19 cellular contexts compared by ENCODE assay signal in genomic region chr7:117661312-117661711, GRCh38.
DNase-seq lines count a peak whose midpoint lies in the region; ATAC-seq, FAIRE-seq and TF ChIP-seq lines count a peak whose summit lies in the region.
"Had no signal": no experiment of that assay in that cellular context is flagged by ENCODE, and none has a peak within 500 bp of the region (broad histone marks: within the 10 kb centered on the region; RNA-seq: fewer than 3 reads in every experiment).

No MANE protein-coding gene starts in this region.

- H3K27ac Mint-ChIP-seq in activated CD4-positive, alpha-beta memory T cell treated with anti-CD3 and anti-CD28 coated beads, Interleukin-2, amount 10 ng/mL, durations not matched to agents 7 days and 5 days, result no peak overlapping the region
- H3K27ac Mint-ChIP-seq: CD8-positive, alpha-beta T cell; H9 had no signal

- no peaks in the 10 kb centered on the region for H3K4me1 Mint-ChIP-seq in activated CD4-positive, alpha-beta memory T cell treated with anti-CD3 and anti-CD28 coated beads, Interleukin-2, amount 10 ng/mL, durations not matched to agents 7 days and 5 days
- H3K4me1 Mint-ChIP-seq: H9 had no signal

- ATAC-seq in GM12878 (peak; percentile 45; the same call in 2 of the 3 replicates), left colon (peak; percentile 74), HG03108 (IDR thresholded peaks at IDR 0.05; ENCODE audit: unreplicated experiment) (no peak)
- ATAC-seq: CD8-positive, alpha-beta T cell; K562 had no signal

- H3K4me3 Mint-ChIP-seq in activated CD4-positive, alpha-beta memory T cell treated with anti-CD3 and anti-CD28 coated beads, Interleukin-2, amount 10 ng/mL, durations not matched to agents 7 days and 5 days, result no peak overlapping the region
- H3K4me3 Mint-ChIP-seq: CD8-positive, alpha-beta T cell; H9 had no signal

- FAIRE-seq in GM12878 (lab: Jason Lieb, UNC) (no peak), small intestine (lab: Jason Lieb, UNC) (no peak)
- FAIRE-seq: D721Med, GM12891, GM19239, H1, K562 had no signal

- no peak for TF ChIP-seq CTCF in GM12878 (IDR thresholded peaks at IDR 0.05 in 2 of 3, conservative IDR thresholded peaks at IDR 0.05 in 1 of 3; ENCODE audit: control insufficient read depth in 2 of 3, extremely low read depth in 1 of 3, insufficient read depth in 1 of 3, low read depth in 3 of 3, low read length in 3 of 3)

- H3K9me3 ChIP-seq in GM12878 (replicated peaks; ENCODE audit: control insufficient read depth, insufficient read depth, low read length), result no peaks in the 10 kb centered on the region
- H3K9me3 ChIP-seq in small intestine (ENCODE audit: control insufficient read depth, low read depth), result no peaks in the 10 kb centered on the region
- H3K9me3 ChIP-seq: BLaER1 treated with 17β-estradiol and CSF1 and Interleukin-3, amounts not matched to agents 10 nM and 100 nM had no signal

- no peaks in the 10 kb centered on the region for H3K27me3 Mint-ChIP-seq in activated CD4-positive, alpha-beta memory T cell treated with anti-CD3 and anti-CD28 coated beads, Interleukin-2, amount 10 ng/mL, durations not matched to agents 7 days and 5 days

- no peak overlapping the region for H3K4me2 ChIP-seq in GM12878 (ENCODE audit: control insufficient read depth, insufficient read depth)
- H3K4me2 ChIP-seq: BLaER1 treated with 17β-estradiol and CSF1 and Interleukin-3, amounts not matched to agents 10 nM and 100 nM had no signal

- no peak for TF ChIP-seq EP300 in GM12878 (IDR thresholded peaks at IDR 0.05; ENCODE audit: borderline replicate concordance in 1 of 2, control insufficient read depth in 1 of 2, low read depth in 2 of 2, low read length in 2 of 2)

- no peak overlapping the region for H3K9ac ChIP-seq in GM12878 (ENCODE audit: control insufficient read depth, insufficient read depth, low read length)
- H3K9ac ChIP-seq: BLaER1 treated with 17β-estradiol and CSF1 and Interleukin-3, amounts not matched to agents 10 nM and 100 nM had no signal

- SMC1A ChIA-PET in GM12878 (lab: Charles Lee; ENCODE audit: uncharacterized antibody, unreplicated experiment), result interaction anchor here (0.8 to 1.7 kb wide), 11 partner anchors 8 to 261 kb away, joined by 3 to 6 read pairs (median 4); no protein-coding TSS in a partner anchor

- CTCF ChIA-PET in GM12878 (lab: Yijun Ruan, JAX), result interaction anchor here (1.1 to 1.6 kb wide), 4 partner anchors 11 to 183 kb away, joined by 3 to 7 read pairs (median 4); no protein-coding TSS in a partner anchor
- CTCF ChIA-PET in activated CD4-positive, alpha-beta memory T cell treated with anti-CD3 and anti-CD28 coated beads, Interleukin-2, amount 10 ng/mL, durations not matched to agents 7 days and 5 days (lab: Charles Lee), result no interaction called here

- H3K27ac ChIP-seq in GM12878 (ENCODE audit: control insufficient read depth, insufficient read depth) (no peak overlapping the region), small intestine (ENCODE audit: low read depth in 1 of 2, low read length in 1 of 2) (no peak overlapping the region)
- H3K27ac ChIP-seq: BLaER1 treated with 17β-estradiol and CSF1 and Interleukin-3, amounts not matched to agents 10 nM and 100 nM had no signal

- no peaks in the 10 kb centered on the region for H3K9me3 Mint-ChIP-seq in activated CD4-positive, alpha-beta memory T cell treated with anti-CD3 and anti-CD28 coated beads, Interleukin-2, amount 10 ng/mL, durations not matched to agents 7 days and 5 days
- H3K9me3 Mint-ChIP-seq: CD8-positive, alpha-beta T cell; H9 had no signal

- RAD21 ChIA-PET in GM12878 (lab: Charles Lee; ENCODE audit: unreplicated experiment), result interaction anchor here (0.6 kb wide), 1 partner anchor 90 kb away, joined by 7 read pairs; no protein-coding TSS in a partner anchor

- H3K27me3 ChIP-seq in GM12878 (replicated peaks in 1 of 2; ENCODE audit: control insufficient read depth in 2 of 2, insufficient read depth in 2 of 2, low read length in 1 of 2) (no peaks in the 10 kb centered on the region; a peak in 1 of 4 replicates), small intestine (ENCODE audit: control insufficient read depth in 2 of 2, insufficient read depth in 2 of 2, low read length in 2 of 2) (no peaks in the 10 kb centered on the region)
- H3K27me3 ChIP-seq: BLaER1 treated with 17β-estradiol and CSF1 and Interleukin-3, amounts not matched to agents 10 nM and 100 nM had no signal

- peak; percentile 8 for DNase-seq in NCI-H748 (lab: John Stamatoyannopoulos, UW; ENCODE audit: unreplicated experiment)
- DNase-seq in NCI-H748 treated with DMSO at 0.1 percent for 48 hours (lab: John Stamatoyannopoulos, UW), result no peak
- DNase-seq in GM12878 (ENCODE audit: low read depth, low spot score), result no peak
- DNase-seq in left colon, result no peak
- peak; percentile 55 for DNase-seq in small intestine
- DNase-seq in activated CD4-positive, alpha-beta memory T cell treated with anti-CD3 and anti-CD28 coated beads, Interleukin-2, amount 10 ng/mL, durations not matched to agents 7 days and 5 days, result no peak
- DNase-seq in mucosa of gallbladder (ENCODE audit: low spot score), result no peak
- DNase-seq: 8988T; CD8-positive, alpha-beta T cell; DMS79 treated with DMSO at 0.1 percent for 48 hours; EL; H9 had no signal

- no peaks in the 10 kb centered on the region for H3K36me3 ChIP-seq in GM12878 (ENCODE audit: control insufficient read depth in 2 of 2, insufficient read depth in 2 of 2, low read length in 1 of 2)
- H3K36me3 ChIP-seq in small intestine (ENCODE audit: control insufficient read depth in 2 of 2, insufficient read depth in 2 of 2, low read length in 2 of 2), result peaks cover 0 to 10% of the 10 kb centered on the region in 2 donors
- H3K36me3 ChIP-seq: BLaER1 treated with 17β-estradiol and CSF1 and Interleukin-3, amounts not matched to agents 10 nM and 100 nM had no signal

- TF ChIP-seq RAD21 in GM12878 (IDR thresholded peaks at IDR 0.05; ENCODE audit: insufficient read depth, low read depth, low read length), result no peak

- no peaks in the 10 kb centered on the region for H3K36me3 Mint-ChIP-seq in activated CD4-positive, alpha-beta memory T cell treated with anti-CD3 and anti-CD28 coated beads, Interleukin-2, amount 10 ng/mL, durations not matched to agents 7 days and 5 days (ENCODE audit: low read depth)
- H3K36me3 Mint-ChIP-seq: CD8-positive, alpha-beta T cell had no signal

- no peaks in the 10 kb centered on the region for H3K79me2 ChIP-seq in GM12878 (ENCODE audit: control insufficient read depth, insufficient read depth, low read length)

- no peaks in the 10 kb centered on the region for H3K4me1 ChIP-seq in GM12878 (ENCODE audit: control insufficient read depth, insufficient read depth, low read length)
- H3K4me1 ChIP-seq in small intestine (ENCODE audit: control insufficient read depth in 2 of 2, insufficient read depth in 1 of 2, low read depth in 1 of 2, low read length in 1 of 2), result peaks cover 0 to 2% of the 10 kb centered on the region in 2 donors
- H3K4me1 ChIP-seq: BLaER1 treated with 17β-estradiol and CSF1 and Interleukin-3, amounts not matched to agents 10 nM and 100 nM had no signal

- no peaks in the 10 kb centered on the region for H4K20me1 ChIP-seq in GM12878 (ENCODE audit: control insufficient read depth, insufficient read depth)
- H4K20me1 ChIP-seq: BLaER1 treated with 17β-estradiol and CSF1 and Interleukin-3, amounts not matched to agents 10 nM and 100 nM had no signal

- no peak for TF ChIP-seq POLR2A in GM12878 (IDR thresholded peaks at IDR 0.05; ENCODE audit: low read depth, low read length)

- in situ Hi-C loops in GM12878 (cut with MboI), result no loop called here

- H3K4me3 ChIP-seq in GM12878 (no peak overlapping the region), small intestine (ENCODE audit: low read depth in 1 of 2, low read length in 2 of 2) (no peak overlapping the region)
- H3K4me3 ChIP-seq: BLaER1 treated with 17β-estradiol and CSF1 and Interleukin-3, amounts not matched to agents 10 nM and 100 nM; K562 had no signal

- POLR2A ChIA-PET in GM12878 (lab: Charles Lee), result no interaction called here
- POLR2A ChIA-PET in activated CD4-positive, alpha-beta memory T cell treated with anti-CD3 and anti-CD28 coated beads, Interleukin-2, amount 10 ng/mL, durations not matched to agents 7 days and 5 days (lab: Charles Lee), result no interaction called here

- intact Hi-C loops in GM12878 (cut with micrococcal nuclease; ENCODE audit: unreplicated experiment) (no loop called here), left colon (cut with DNase I, micrococcal nuclease) (no loop called here)

- H2AFZ ChIP-seq in GM12878 (ENCODE audit: control insufficient read depth, low read depth, low read length), result no peak overlapping the region

- 20% methylated on average over 2 of the region's 2 CpGs for WGBS in GM12878 (ENCODE audit: insufficient coverage, insufficient replicate concordance, low lambda C conversion rate, missing lambda C conversion rate)
- 14 to 51% (median 42%) methylated on average over 2 of the region's 2 CpGs for WGBS in small intestine, 3 donors

- no TSS peak for BruUV-seq in GM12878 (replicated peaks; lab: Mats Ljungman, UMichigan)

Comparison
In these comparisons a context has a peak if more than half of its experiments do, and no peak if none do; other contexts are left out.
1. DNase-seq: peak in NCI-H748 (single experiment) and small intestine (single experiment); none in NCI-H748 treated with DMSO at 0.1 percent for 48 hours (single experiment), GM12878 (single experiment), left colon (0 of 2), activated CD4-positive, alpha-beta memory T cell treated with anti-CD3 and anti-CD28 coated beads, Interleukin-2, amount 10 ng/mL, durations not matched to agents 7 days and 5 days (single experiment) and mucosa of gallbladder (single experiment).